Comparison of ENCODE assay signal across 21 cellular contexts in genomic region chr4:7984286-7984925, GRCh38. TPM values are rescaled to one million over a fixed set of nuclear protein-coding genes. Genes with fewer than 3 reads are reported as not detected.
DNase-seq lines count a peak whose midpoint lies in the region; ATAC-seq and TF ChIP-seq lines count a peak whose summit lies in the region.
"Had no signal": no experiment of that assay in that cellular context is flagged by ENCODE, and none has a peak within 500 bp of the region (broad histone marks: within the 10 kb centered on the region; RNA-seq: fewer than 3 reads in every experiment).

No MANE protein-coding gene starts in this region.

- dilution Hi-C loops in IMR-90 (cut with HindIII; ENCODE audit: low sequenced_read_pairs, unreplicated experiment) = no loop called here

- CTCF ChIA-PET in IMR-90 (lab: Yijun Ruan, JAX) = no interaction called here

- H3K9me1 ChIP-seq in IMR-90 (ENCODE audit: insufficient read depth, low read length) = no peaks in the 10 kb centered on the region

- no peak overlapping the region for H3K18ac ChIP-seq in IMR-90 (ENCODE audit: low read depth, low read length)

- POLR2A ChIA-PET in IMR-90 (lab: Charles Lee; ENCODE audit: unreplicated experiment) = interaction anchor here (0.6 kb wide), 1 partner anchor 690 kb away, joined by 3 read pairs; no protein-coding TSS in a partner anchor

- 95% methylated on average over 20 of the region's 31 CpGs; no CpG with 5 or more reads in 1 of the 2 experiments for WGBS in IMR-90 (ENCODE audit: extremely low coverage in 2 of 2, insufficient read length in 1 of 2), 2 experiments

- peaks cover 15% of the 10 kb centered on the region for H3K79me2 ChIP-seq in osteoblast (ENCODE audit: insufficient read depth, low read length)

- no peak for TF ChIP-seq POLR2A in IMR-90 (IDR thresholded peaks at IDR 0.05; ENCODE audit: low read depth, low read length)

- no peak overlapping the region for H3K4ac ChIP-seq in IMR-90 (ENCODE audit: low read depth, low read length)

- in situ Hi-C loops in G401 (cut with HindIII; ENCODE audit: low sequenced_read_pairs) (no loop called here), IMR-90 (cut with MboI; ENCODE audit: low sequenced_read_pairs) (loop anchor here (10.0 kb wide), 1 partner anchor 220 kb away; no protein-coding TSS in a partner anchor)

- H3K27ac ChIP-seq in IMR-90 (ENCODE audit: insufficient read depth, low read length) (no peak overlapping the region), duodenal mucosa (ENCODE audit: low read depth, low read length) (no peak overlapping the region), osteoblast (ENCODE audit: low read depth, low read length) (no peak overlapping the region)
- H3K27ac ChIP-seq: HL-60, KMS-11, SJSA1 had no signal

- H3K9me3 ChIP-seq in IMR-90 (ENCODE audit: control insufficient read depth, insufficient read depth, low read length) (no peaks in the 10 kb centered on the region), duodenal mucosa (ENCODE audit: control insufficient read depth in 1 of 2, low read length in 2 of 2) (no peaks in the 10 kb centered on the region), osteoblast (ENCODE audit: low read depth, low read length) (no peaks in the 10 kb centered on the region)
- H3K9me3 ChIP-seq: BE2C, SJSA1 had no signal

- peaks cover 18% of the 10 kb centered on the region for H3K4me1 ChIP-seq in IMR-90 (ENCODE audit: control insufficient read depth, insufficient read depth, low read length)
- H3K4me1 ChIP-seq in duodenal mucosa (ENCODE audit: control insufficient read depth in 1 of 2, insufficient read depth in 2 of 2, low read length in 2 of 2) = peaks cover 53 to 57% of the 10 kb centered on the region in 2 donors
- peaks cover 22% of the 10 kb centered on the region for H3K4me1 ChIP-seq in osteoblast (ENCODE audit: insufficient read depth, low read length)
- H3K4me1 ChIP-seq: BE2C had no signal

- no peak overlapping the region for H2BK5ac ChIP-seq in IMR-90 (ENCODE audit: low read depth, low read length, poor library complexity, severe bottlenecking)

- H4K8ac ChIP-seq in IMR-90 (ENCODE audit: low read depth in 2 of 2, low read length in 2 of 2) = no peak overlapping the region

- H3K23ac ChIP-seq in IMR-90 (ENCODE audit: low read depth, low read length) = no peak overlapping the region

- no peak overlapping the region for H3K56ac ChIP-seq in IMR-90 (ENCODE audit: extremely low read depth, insufficient read depth, low read length)

- no peak for TF ChIP-seq RAD21 in IMR-90 (IDR thresholded peaks at IDR 0.05; ENCODE audit: low read length)

- no peak overlapping the region for H4K5ac ChIP-seq in IMR-90 (ENCODE audit: low read depth, low read length)

- H3K36me3 ChIP-seq in IMR-90 (ENCODE audit: control insufficient read depth, insufficient read depth, low read length) (no peaks in the 10 kb centered on the region), duodenal mucosa (ENCODE audit: control insufficient read depth in 1 of 2, insufficient read depth in 2 of 2, low read length in 2 of 2) (no peaks in the 10 kb centered on the region), osteoblast (ENCODE audit: insufficient read depth, low read length) (no peaks in the 10 kb centered on the region)
- H3K36me3 ChIP-seq: BE2C, SJSA1 had no signal

- H2BK120ac ChIP-seq in IMR-90 (ENCODE audit: low read depth, low read length) = peak overlapping the region; percentile 9

- BruUV-seq in IMR-90 (replicated peaks; lab: Mats Ljungman, UMichigan) = no TSS peak

- H3K9ac ChIP-seq in IMR-90 (ENCODE audit: low read depth, low read length) (no peak overlapping the region), duodenal mucosa (ENCODE audit: low read depth in 1 of 2, low read length in 2 of 2) (peak overlapping the region; percentile 13 to 54)
- H3K9ac ChIP-seq: KMS-11 had no signal

- intact Hi-C loops in IMR-90 (cut with micrococcal nuclease) = loop anchor here (10.0 kb wide), 1 partner anchor 790 kb away; the partner anchor contains the start of gene SORCS2

- H4K20me1 ChIP-seq in IMR-90 (ENCODE audit: insufficient read depth, low read length) (no peaks in the 10 kb centered on the region), osteoblast (ENCODE audit: insufficient read depth, low read length) (no peaks in the 10 kb centered on the region)

- no peak overlapping the region for H2BK20ac ChIP-seq in IMR-90 (ENCODE audit: low read depth, low read length)

- H3K4me2 ChIP-seq in IMR-90 (ENCODE audit: low read depth, low read length) (no peak overlapping the region), osteoblast (ENCODE audit: insufficient read depth, low read length) (no peak overlapping the region)
- H3K4me2 ChIP-seq: KMS-11 had no signal

- TF ChIP-seq CTCF in IMR-90 (conservative IDR thresholded peaks at IDR 0.05; ENCODE audit: low read depth, low read length) (no peak), osteoblast (IDR thresholded peaks at IDR 0.05; ENCODE audit: extremely low read depth, low read depth, low read length) (no peak)

- H3K27me3 ChIP-seq in IMR-90 (ENCODE audit: control insufficient read depth, insufficient read depth, low read length) (no peaks in the 10 kb centered on the region), duodenal mucosa (ENCODE audit: control insufficient read depth in 1 of 2, insufficient read depth in 2 of 2, low read length in 2 of 2) (no peaks in the 10 kb centered on the region), osteoblast (ENCODE audit: insufficient read depth, low read length) (no peaks in the 10 kb centered on the region)
- H3K27me3 ChIP-seq: BE2C, SJSA1 had no signal

- peak overlapping the region; percentile 66 for H2AK5ac ChIP-seq in IMR-90 (ENCODE audit: low read depth, low read length)

- H3K79me1 ChIP-seq in IMR-90 (ENCODE audit: low read depth in 1 of 2, low read length in 2 of 2) = peaks cover 3 to 14% of the 10 kb centered on the region in 2 experiments; a peak in 1 of 4 replicates

- peak overlapping the region; percentile 20 for H2AK9ac ChIP-seq in IMR-90 (replicated peaks; ENCODE audit: low read depth, low read length, poor library complexity)

- no peak overlapping the region; the same call in 2 of the 3 replicates for H2BK15ac ChIP-seq in IMR-90 (ENCODE audit: low read depth, low read length)

- H3K4me3 ChIP-seq in IMR-90 (ENCODE audit: insufficient read depth, low read depth, low read length) = no peak overlapping the region
- peak overlapping the region; percentile 36 to 60 for H3K4me3 ChIP-seq in duodenal mucosa (ENCODE audit: low read depth in 1 of 2, low read length in 2 of 2)
- H3K4me3 ChIP-seq in osteoblast (ENCODE audit: insufficient read depth, low read length) = no peak overlapping the region
- H3K4me3 ChIP-seq: SJSA1 had no signal

- DNase-seq in G401 (ENCODE audit: low spot score) = peak; percentile 62
- no peak for DNase-seq in IMR-90
- peak; percentile 57 for DNase-seq in osteoblast (ENCODE audit: insufficient read length, low spot score, missing footprints)
- no peak for DNase-seq in NK-92 (lab: John Stamatoyannopoulos, UW; ENCODE audit: unreplicated experiment)
- no peak for DNase-seq in superior temporal gyrus (ENCODE audit: extremely low spot score)
- DNase-seq: BE2C, EL, NCI-H1105, NCI-H146, NCI-H2029, NCI-H345, NCI-H524, NCI-H774 had no signal

- H4K91ac ChIP-seq in IMR-90 (ENCODE audit: insufficient read depth, low read depth, low read length) = peak overlapping the region; percentile 29; the same call in 1 of the 2 replicates

- ATAC-seq in IMR-90 (ENCODE audit: low read depth) = no peak
- no peak for ATAC-seq in GM19351 (IDR thresholded peaks at IDR 0.05; ENCODE audit: unreplicated experiment)
- no peak for ATAC-seq in HG03565 (IDR thresholded peaks at IDR 0.05; ENCODE audit: unreplicated experiment)
- ATAC-seq: HCT116 had no signal

- no peak overlapping the region for H2AFZ ChIP-seq in IMR-90 (replicated peaks; ENCODE audit: low read length, poor library complexity)
- no peak overlapping the region for H2AFZ ChIP-seq in osteoblast (ENCODE audit: low read length)

- no peak overlapping the region for H3K14ac ChIP-seq in IMR-90 (replicated peaks; ENCODE audit: low read depth, low read length)

TF ChIP-seq in IMR-90, 13 proteins besides CTCF, POLR2A, EP300 and RAD21:
- TF ChIP-seq RCOR1 (IDR thresholded peaks at IDR 0.05; ENCODE audit: insufficient replicate concordance, low read length) = no peak
- TF ChIP-seq, protein P1, sequence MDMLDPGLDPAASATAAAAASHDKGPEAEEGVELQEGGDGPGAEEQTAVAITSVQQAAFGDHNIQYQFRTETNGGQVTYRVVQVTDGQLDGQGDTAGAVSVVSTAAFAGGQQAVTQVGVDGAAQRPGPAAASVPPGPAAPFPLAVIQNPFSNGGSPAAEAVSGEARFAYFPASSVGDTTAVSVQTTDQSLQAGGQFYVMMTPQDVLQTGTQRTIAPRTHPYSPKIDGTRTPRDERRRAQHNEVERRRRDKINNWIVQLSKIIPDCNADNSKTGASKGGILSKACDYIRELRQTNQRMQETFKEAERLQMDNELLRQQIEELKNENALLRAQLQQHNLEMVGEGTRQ (IDR thresholded peaks at IDR 0.05; ENCODE audit: low read depth, low read length) = no peak
- no peak for TF ChIP-seq RFX5 (IDR thresholded peaks at IDR 0.05; ENCODE audit: low read depth, low read length)
- no peak for TF ChIP-seq CHD1 (IDR thresholded peaks at IDR 0.05; ENCODE audit: low read depth, low read length)
- no peak for TF ChIP-seq SMC3 (IDR thresholded peaks at IDR 0.05; ENCODE audit: low read depth, low read length)
- no peak for TF ChIP-seq ELK1 (IDR thresholded peaks at IDR 0.05; ENCODE audit: borderline replicate concordance, low read depth, low read length)
- no peak for TF ChIP-seq BHLHE40 (IDR thresholded peaks at IDR 0.05; ENCODE audit: low read depth, low read length)
- TF ChIP-seq CEBPB (IDR thresholded peaks at IDR 0.05; ENCODE audit: low read depth, low read length) = no peak
- TF ChIP-seq MAFK (IDR thresholded peaks at IDR 0.05; ENCODE audit: low read depth, low read length) = no peak
- no peak for TF ChIP-seq MXI1 (IDR thresholded peaks at IDR 0.05; ENCODE audit: borderline replicate concordance, low read depth, low read length)
- TF ChIP-seq FOS (IDR thresholded peaks at IDR 0.05; ENCODE audit: low read depth, low read length) = no peak
TF ChIP-seq in IMR-90: peak in this region for 0.

RNA-seq across cellular contexts. Expression of gene AFAP1, which starts 44.7 kb away (rescaled TPM):
- total RNA-seq in G401 (2014; rRNA removed; shearing (Covaris generic)) = 3.9 and 6.0 TPM in 2 replicates
- total RNA-seq in IMR-90 (2012; rRNA removed) (48.2 and 60.3 TPM in 2 replicates), osteoblast (101 and 106 TPM in 2 replicates)
- polyA plus RNA-seq in IMR-90 (2012; rRNA removed) = 73.1 and 80.9 TPM in 2 replicates
- 67.3 and 67.7 TPM in 2 replicates for polyA plus RNA-seq in IMR-90 (2012; cell fraction: cytosol; rRNA removed)
- polyA plus RNA-seq in IMR-90 (2012; cell fraction: nucleus; rRNA removed; ENCODE audit: low replicate concordance) = 116 and 173 TPM in 2 replicates
- total RNA-seq: OCI-LY7 had no signal

Comparison
In these comparisons a context has a peak if more than half of its experiments do, and no peak if none do; other contexts are left out.
1. DNase-seq: peak in G401 (single experiment) and osteoblast (single experiment); none in IMR-90 (single experiment), NK-92 (single experiment) and superior temporal gyrus (single experiment).
2. H3K4me3 ChIP-seq: peak in duodenal mucosa (2 of 2); none in IMR-90 (single experiment) and osteoblast (single experiment).